Comparison of ENCODE assay signal across 1 cellular context in the genomic region with DNA sequence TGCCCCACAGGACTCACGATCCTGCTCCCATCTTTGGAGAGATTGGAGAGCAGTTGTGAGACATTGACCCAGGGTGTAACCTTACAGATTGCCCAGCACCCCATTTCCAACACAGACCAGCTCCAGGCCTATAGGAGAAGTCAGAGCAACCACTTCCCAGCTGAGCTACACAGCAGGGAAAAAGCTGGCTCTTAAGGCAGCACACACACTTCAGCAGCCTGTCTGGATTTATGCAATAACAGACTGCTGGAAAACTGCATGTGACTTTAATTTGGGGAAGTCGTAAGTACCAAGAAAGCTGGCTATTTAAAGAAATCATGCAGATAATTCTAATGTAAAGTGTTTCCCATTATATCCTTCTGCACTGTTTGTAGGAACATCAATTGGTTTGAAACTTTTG.
TF ChIP-seq lines count a peak whose summit lies in the region.

No MANE protein-coding gene starts in this region.

TF ChIP-seq in H1, 55 proteins besides CTCF, POLR2A, EP300 and RAD21:
- TF ChIP-seq SAP30 (IDR thresholded peaks at IDR 0.05; ENCODE audit: insufficient read depth, insufficient replicate concordance, low read length) (no peak), SRF (IDR thresholded peaks at IDR 0.05; ENCODE audit: low read depth, low read length) (no peak), RBBP5 (IDR thresholded peaks at IDR 0.05; ENCODE audit: borderline replicate concordance, low read depth, low read length) (no peak), GTF2F1 (IDR thresholded peaks at IDR 0.05; ENCODE audit: borderline replicate concordance, low read depth, low read length) (no peak), EZH2 (IDR thresholded peaks at IDR 0.05; ENCODE audit: low read depth, low read length, severe bottlenecking) (no peak), FOSL1 (IDR thresholded peaks at IDR 0.05; ENCODE audit: insufficient read depth, low read depth, low read length) (no peak), CHD1 (IDR thresholded peaks at IDR 0.05; ENCODE audit: low read depth, low read length) (no peak), EGR1 (IDR thresholded peaks at IDR 0.05; ENCODE audit: borderline replicate concordance, low read depth, low read length) (no peak), POU5F1 (IDR thresholded peaks at IDR 0.05; ENCODE audit: low read depth, low read length) (no peak), YY1 (IDR thresholded peaks at IDR 0.05; ENCODE audit: low read depth, low read length) (no peak), SIN3A (conservative IDR thresholded peaks at IDR 0.05 in 1 of 2, IDR thresholded peaks at IDR 0.05 in 1 of 2; ENCODE audit: low read depth in 1 of 2, low read length in 2 of 2) (no peak), MAFK (IDR thresholded peaks at IDR 0.05; ENCODE audit: low read depth, low read length) (no peak)
- TF ChIP-seq, protein P1, sequence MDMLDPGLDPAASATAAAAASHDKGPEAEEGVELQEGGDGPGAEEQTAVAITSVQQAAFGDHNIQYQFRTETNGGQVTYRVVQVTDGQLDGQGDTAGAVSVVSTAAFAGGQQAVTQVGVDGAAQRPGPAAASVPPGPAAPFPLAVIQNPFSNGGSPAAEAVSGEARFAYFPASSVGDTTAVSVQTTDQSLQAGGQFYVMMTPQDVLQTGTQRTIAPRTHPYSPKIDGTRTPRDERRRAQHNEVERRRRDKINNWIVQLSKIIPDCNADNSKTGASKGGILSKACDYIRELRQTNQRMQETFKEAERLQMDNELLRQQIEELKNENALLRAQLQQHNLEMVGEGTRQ (IDR thresholded peaks at IDR 0.05; ENCODE audit: low read length), result no peak
- TF ChIP-seq, protein P2, sequence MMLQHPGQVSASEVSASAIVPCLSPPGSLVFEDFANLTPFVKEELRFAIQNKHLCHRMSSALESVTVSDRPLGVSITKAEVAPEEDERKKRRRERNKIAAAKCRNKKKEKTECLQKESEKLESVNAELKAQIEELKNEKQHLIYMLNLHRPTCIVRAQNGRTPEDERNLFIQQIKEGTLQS (IDR thresholded peaks at IDR 0.05; ENCODE audit: insufficient read depth, low read depth, low read length), result no peak
